In the genomic region with DNA sequence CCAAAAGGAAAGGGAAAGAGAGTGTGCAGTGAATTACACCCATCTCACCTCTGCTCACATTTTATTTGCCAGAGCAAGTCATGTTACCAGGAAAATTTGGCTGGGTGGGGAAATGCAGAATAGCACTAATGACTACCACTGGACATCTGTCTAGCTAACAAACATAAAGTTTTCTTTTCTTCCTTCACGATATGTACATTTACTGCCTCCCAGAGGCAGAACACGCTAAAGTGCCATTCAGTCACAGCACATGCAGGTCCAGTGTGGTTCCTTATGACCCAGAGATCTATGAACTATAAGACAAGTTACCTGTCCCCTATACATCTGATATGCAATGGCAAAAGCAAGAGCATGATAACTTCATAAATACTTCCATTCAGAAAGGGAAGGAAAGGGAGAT, we compare ENCODE assay signal across 2 cellular contexts.
TF ChIP-seq lines count a peak whose summit lies in the region.

No MANE protein-coding gene starts in this region.

TF ChIP-seq in IMR-90, 13 proteins besides CTCF, POLR2A, EP300 and RAD21 (continued from another document):
- TF ChIP-seq USF2 (IDR thresholded peaks at IDR 0.05; ENCODE audit: low read depth, low read length), result no peak
- TF ChIP-seq MXI1 (IDR thresholded peaks at IDR 0.05; ENCODE audit: borderline replicate concordance, low read depth, low read length), result no peak
- no peak for TF ChIP-seq ELK1 (IDR thresholded peaks at IDR 0.05; ENCODE audit: borderline replicate concordance, low read depth, low read length)
- no peak for TF ChIP-seq CHD1 (IDR thresholded peaks at IDR 0.05; ENCODE audit: low read depth, low read length)
- no peak for TF ChIP-seq SMC3 (IDR thresholded peaks at IDR 0.05; ENCODE audit: low read depth, low read length)
- no peak for TF ChIP-seq NFE2L2 (IDR thresholded peaks at IDR 0.05; ENCODE audit: low read depth, low read length)
- TF ChIP-seq BHLHE40 (IDR thresholded peaks at IDR 0.05; ENCODE audit: low read depth, low read length), result no peak

TF ChIP-seq in GM12878, 131 proteins besides CTCF, POLR2A, EP300 and RAD21 (continued from another document):
- TF ChIP-seq, protein P1, sequence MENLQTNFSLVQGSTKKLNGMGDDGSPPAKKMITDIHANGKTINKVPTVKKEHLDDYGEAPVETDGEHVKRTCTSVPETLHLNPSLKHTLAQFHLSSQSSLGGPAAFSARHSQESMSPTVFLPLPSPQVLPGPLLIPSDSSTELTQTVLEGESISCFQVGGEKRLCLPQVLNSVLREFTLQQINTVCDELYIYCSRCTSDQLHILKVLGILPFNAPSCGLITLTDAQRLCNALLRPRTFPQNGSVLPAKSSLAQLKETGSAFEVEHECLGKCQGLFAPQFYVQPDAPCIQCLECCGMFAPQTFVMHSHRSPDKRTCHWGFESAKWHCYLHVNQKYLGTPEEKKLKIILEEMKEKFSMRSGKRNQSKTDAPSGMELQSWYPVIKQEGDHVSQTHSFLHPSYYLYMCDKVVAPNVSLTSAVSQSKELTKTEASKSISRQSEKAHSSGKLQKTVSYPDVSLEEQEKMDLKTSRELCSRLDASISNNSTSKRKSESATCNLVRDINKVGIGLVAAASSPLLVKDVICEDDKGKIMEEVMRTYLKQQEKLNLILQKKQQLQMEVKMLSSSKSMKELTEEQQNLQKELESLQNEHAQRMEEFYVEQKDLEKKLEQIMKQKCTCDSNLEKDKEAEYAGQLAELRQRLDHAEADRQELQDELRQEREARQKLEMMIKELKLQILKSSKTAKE (IDR thresholded peaks at IDR 0.05; ENCODE audit: low read depth, poor library complexity, severe bottlenecking), result no peak
- TF ChIP-seq E2F4 (IDR thresholded peaks at IDR 0.05; ENCODE audit: low read depth, low read length), result no peak
- TF ChIP-seq ZNF592 (IDR thresholded peaks at IDR 0.05), result no peak
- TF ChIP-seq ZBTB11 (CRISPR knock-in tag; IDR thresholded peaks at IDR 0.05), result no peak
- no peak for TF ChIP-seq PML (IDR thresholded peaks at IDR 0.05; ENCODE audit: low read length)
- no peak for TF ChIP-seq NKRF (conservative IDR thresholded peaks at IDR 0.05)
- TF ChIP-seq RB1 (IDR thresholded peaks at IDR 0.05; ENCODE audit: borderline replicate concordance), result no peak
- TF ChIP-seq IRF4 (IDR thresholded peaks at IDR 0.05; ENCODE audit: low read depth, low read length), result no peak
- no peak for TF ChIP-seq ASH2L (IDR thresholded peaks at IDR 0.05; ENCODE audit: borderline replicate concordance, low read depth)
- TF ChIP-seq POLR2AphosphoS2 (IDR thresholded peaks at IDR 0.05; ENCODE audit: low read depth, low read length), result no peak
TF ChIP-seq in GM12878: peak in this region for 0.
